Comparison of ENCODE assay signal across 8 cellular contexts in the genomic region with DNA sequence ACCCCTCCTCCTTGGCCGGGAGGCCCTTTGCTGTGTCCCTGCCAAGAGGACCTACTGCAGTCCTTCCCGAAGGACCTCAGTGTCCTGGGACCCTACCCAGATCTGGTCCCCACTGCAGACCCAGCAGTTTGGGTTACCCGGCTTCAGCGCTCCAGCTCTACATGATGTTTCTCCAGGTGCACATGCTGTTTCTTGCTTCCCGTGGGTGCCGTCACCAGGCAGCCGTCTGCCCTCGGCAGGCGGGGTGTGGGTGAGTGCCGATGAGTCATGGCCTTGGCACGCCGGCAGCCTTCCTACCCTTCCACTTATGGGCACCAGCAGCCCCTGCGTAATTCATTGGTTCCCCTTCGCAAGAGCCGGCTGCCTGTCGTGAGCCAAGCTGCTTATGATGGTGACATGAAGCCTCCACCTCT.
A peak's percentile ranks its signal among the peaks of the same experiment; 100 is the strongest.
DNase-seq lines count a peak whose midpoint lies in the region; ATAC-seq and TF ChIP-seq lines count a peak whose summit lies in the region.

No MANE protein-coding gene starts in this region.

- H3K27me3 Mint-ChIP-seq in CD8-positive, alpha-beta T cell (ENCODE audit: low read depth) = no peaks in the 10 kb centered on the region
- H3K27me3 Mint-ChIP-seq in endodermal cell (ENCODE audit: insufficient read depth) = no peaks in the 10 kb centered on the region
- no peaks in the 10 kb centered on the region for H3K27me3 Mint-ChIP-seq in naive thymus-derived CD4-positive, alpha-beta T cell

- ATAC-seq in CD8-positive, alpha-beta T cell = no peak
- peak; percentile 61 for ATAC-seq in omental fat pad (ENCODE audit: low FRiP score)
- ATAC-seq in naive thymus-derived CD4-positive, alpha-beta T cell = no peak

- POLR2A ChIA-PET in CD8-positive, alpha-beta T cell (lab: Charles Lee) = interaction anchor here (1.0 to 1.3 kb wide), 2 partner anchors 102 to 104 kb away, joined by 3 to 4 read pairs; a partner anchor contains a TSS
- POLR2A ChIA-PET in naive thymus-derived CD4-positive, alpha-beta T cell (lab: Charles Lee) = interaction anchor here (0.6 to 1.6 kb wide), 4 partner anchors 96 to 138 kb away, joined by 3 to 9 read pairs (median 6); no protein-coding TSS in a partner anchor

- no peak overlapping the region for H3K27ac Mint-ChIP-seq in CD8-positive, alpha-beta T cell
- no peak overlapping the region for H3K27ac Mint-ChIP-seq in endodermal cell
- H3K27ac Mint-ChIP-seq in naive thymus-derived CD4-positive, alpha-beta T cell = no peak overlapping the region

- intact Hi-C loops in CD8-positive, alpha-beta T cell (cut with DNase I, micrococcal nuclease) = loop anchor here (1.0 kb wide), 3 partner anchors 104 to 323 kb away; no protein-coding TSS in a partner anchor
- intact Hi-C loops in naive thymus-derived CD4-positive, alpha-beta T cell (cut with micrococcal nuclease) = loop anchor here (1.0 to 10.0 kb wide), 5 partner anchors 40 to 323 kb away; no protein-coding TSS in a partner anchor

- peaks cover 20% of the 10 kb centered on the region for H3K4me1 Mint-ChIP-seq in CD8-positive, alpha-beta T cell (ENCODE audit: low read depth)
- no peaks in the 10 kb centered on the region for H3K4me1 Mint-ChIP-seq in endodermal cell
- H3K4me1 Mint-ChIP-seq in naive thymus-derived CD4-positive, alpha-beta T cell = peaks cover 0 to 29% (median 9%) of the 10 kb centered on the region in 7 donors

- TF ChIP-seq CTCF in CD8-positive, alpha-beta T cell (IDR thresholded peaks at IDR 0.05) = peak; percentile 47
- TF ChIP-seq CTCF in endodermal cell (conservative IDR thresholded peaks at IDR 0.05) (peak; percentile 6), omental fat pad (IDR thresholded peaks at IDR 0.05) (no peak)

- peaks cover 46% of the 10 kb centered on the region for H3K36me3 Mint-ChIP-seq in CD8-positive, alpha-beta T cell
- H3K36me3 Mint-ChIP-seq in endodermal cell (ENCODE audit: low read depth) = peaks cover 39% of the 10 kb centered on the region
- peaks cover 0 to 18% (median 0%) of the 10 kb centered on the region in 5 donors for H3K36me3 Mint-ChIP-seq in naive thymus-derived CD4-positive, alpha-beta T cell

- no peak overlapping the region for H3K4me3 ChIP-seq in CD8-positive, alpha-beta T cell (ENCODE audit: low read depth, low read length)
- H3K4me3 ChIP-seq in endodermal cell (ENCODE audit: low read length) = no peak overlapping the region
- H3K4me3 ChIP-seq in naive thymus-derived CD4-positive, alpha-beta T cell (ENCODE audit: low read length) = no peak overlapping the region

- H3K27ac ChIP-seq in CD8-positive, alpha-beta T cell (ENCODE audit: low read depth, low read length) = no peak overlapping the region
- no peak overlapping the region for H3K27ac ChIP-seq in endodermal cell (ENCODE audit: low read depth, low read length)
- H3K27ac ChIP-seq in naive thymus-derived CD4-positive, alpha-beta T cell (ENCODE audit: low read depth, low read length) = no peak overlapping the region

- no peak overlapping the region for H3K4me3 Mint-ChIP-seq in CD8-positive, alpha-beta T cell
- no peak overlapping the region for H3K4me3 Mint-ChIP-seq in endodermal cell
- no peak overlapping the region for H3K4me3 Mint-ChIP-seq in naive thymus-derived CD4-positive, alpha-beta T cell

- 87 to 89% methylated on average over 8 to 16 of the region's 16 CpGs for WGBS in endodermal cell (ENCODE audit: insufficient coverage in 1 of 2, insufficient read length in 1 of 2), 2 experiments

- DNase-seq in CD8-positive, alpha-beta T cell = no peak
- DNase-seq in NCI-H2171 treated with DMSO at 0.1 percent for 48 hours (lab: John Stamatoyannopoulos, UW) = peak; percentile 83
- DNase-seq in endodermal cell = no peak
- DNase-seq in omental fat pad (ENCODE audit: low spot score) = no peak
- DNase-seq in NCI-H748 treated with DMSO at 0.1 percent for 48 hours (lab: John Stamatoyannopoulos, UW) = no peak
- DNase-seq in naive thymus-derived CD4-positive, alpha-beta T cell = no peak
- no peak for DNase-seq in epidermal melanocyte (ENCODE audit: insufficient read length, low spot score)
- no peak for DNase-seq in effector CD8-positive, alpha-beta T cell (lab: John Stamatoyannopoulos, UW)

- H3K36me3 ChIP-seq in CD8-positive, alpha-beta T cell (ENCODE audit: insufficient read depth, low read length) = peaks cover 30% of the 10 kb centered on the region
- peaks cover 73% of the 10 kb centered on the region for H3K36me3 ChIP-seq in endodermal cell (ENCODE audit: control insufficient read depth, insufficient read depth, low read length)
- H3K36me3 ChIP-seq in naive thymus-derived CD4-positive, alpha-beta T cell (ENCODE audit: control insufficient read depth in 2 of 3, insufficient read depth in 3 of 3, low read length in 3 of 3) = peaks cover 0 to 83% (median 14%) of the 10 kb centered on the region in 3 experiments

- H3K4me1 ChIP-seq in CD8-positive, alpha-beta T cell (ENCODE audit: insufficient read depth, low read length) = peaks cover 24% of the 10 kb centered on the region
- H3K4me1 ChIP-seq in endodermal cell (ENCODE audit: control insufficient read depth, insufficient read depth, low read length) = no peaks in the 10 kb centered on the region
- peaks cover 7 to 27% of the 10 kb centered on the region in 2 donors for H3K4me1 ChIP-seq in naive thymus-derived CD4-positive, alpha-beta T cell (ENCODE audit: control insufficient read depth in 2 of 2, insufficient read depth in 2 of 2, low read length in 2 of 2)

- no peaks in the 10 kb centered on the region for H3K27me3 ChIP-seq in CD8-positive, alpha-beta T cell (ENCODE audit: insufficient read depth, low read length)
- no peaks in the 10 kb centered on the region for H3K27me3 ChIP-seq in endodermal cell (ENCODE audit: control insufficient read depth, insufficient read depth, low read length, poor library complexity, severe bottlenecking)
- no peaks in the 10 kb centered on the region for H3K27me3 ChIP-seq in naive thymus-derived CD4-positive, alpha-beta T cell (ENCODE audit: control insufficient read depth in 2 of 2, insufficient read depth in 2 of 2, low read length in 2 of 2)

- no peaks in the 10 kb centered on the region for H3K9me3 ChIP-seq in CD8-positive, alpha-beta T cell (ENCODE audit: low read length)
- H3K9me3 ChIP-seq in endodermal cell (ENCODE audit: control insufficient read depth, low read length) = no peaks in the 10 kb centered on the region
- H3K9me3 ChIP-seq in naive thymus-derived CD4-positive, alpha-beta T cell (ENCODE audit: control insufficient read depth in 2 of 3, low read length in 3 of 3) = no peaks in the 10 kb centered on the region

- CTCF ChIA-PET in CD8-positive, alpha-beta T cell (lab: Charles Lee) = interaction anchor here (0.7 to 7.0 kb wide), 42 partner anchors 8 to 324 kb away, joined by 3 to 225 read pairs (median 4); a partner anchor contains a TSS
- CTCF ChIA-PET in naive thymus-derived CD4-positive, alpha-beta T cell (lab: Charles Lee) = interaction anchor here (0.8 to 2.3 kb wide), 18 partner anchors 9 to 325 kb away, joined by 3 to 69 read pairs (median 5); a partner anchor contains a TSS

- no peaks in the 10 kb centered on the region for H3K9me3 Mint-ChIP-seq in CD8-positive, alpha-beta T cell
- no peaks in the 10 kb centered on the region for H3K9me3 Mint-ChIP-seq in endodermal cell
- peaks cover 0 to 2% (median 0%) of the 10 kb centered on the region in 11 donors for H3K9me3 Mint-ChIP-seq in naive thymus-derived CD4-positive, alpha-beta T cell

- H3K9ac ChIP-seq in endodermal cell (ENCODE audit: extremely low read depth, low read length, poor library complexity, severe bottlenecking) = no peak overlapping the region

Comparison
In these comparisons a context has a peak if more than half of its experiments do, and no peak if none do; other contexts are left out.
1. CTCF ChIP-seq: peak in CD8-positive, alpha-beta T cell (single experiment) and endodermal cell (single experiment); none in omental fat pad (0 of 3).